1 cellular context compared by ENCODE assay signal in the genomic region with DNA sequence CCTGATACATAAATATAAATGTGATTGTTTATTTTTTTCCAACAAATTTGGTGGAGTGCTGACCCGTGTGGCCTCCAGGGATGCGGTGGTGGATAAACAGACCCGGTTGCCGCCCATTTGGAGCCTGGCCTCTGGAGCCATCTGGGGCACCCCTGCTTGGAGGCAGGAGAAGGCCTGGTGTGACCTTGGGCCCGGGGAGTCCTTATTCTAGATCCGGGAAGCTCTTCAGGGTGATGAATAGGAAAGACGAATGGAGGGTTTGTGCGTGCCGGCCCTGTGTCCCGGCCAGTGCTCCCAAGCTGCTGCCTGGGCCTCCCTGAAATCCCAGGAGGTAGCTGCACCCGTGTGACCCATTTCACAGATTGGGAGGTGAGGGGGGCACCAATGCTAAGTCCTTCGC.
TF ChIP-seq lines count a peak whose summit lies in the region.

No MANE protein-coding gene starts in this region.

TF ChIP-seq in GM23338, 12 proteins besides CTCF, POLR2A, EP300 and RAD21 (continued from another document):
- TF ChIP-seq, protein P1, sequence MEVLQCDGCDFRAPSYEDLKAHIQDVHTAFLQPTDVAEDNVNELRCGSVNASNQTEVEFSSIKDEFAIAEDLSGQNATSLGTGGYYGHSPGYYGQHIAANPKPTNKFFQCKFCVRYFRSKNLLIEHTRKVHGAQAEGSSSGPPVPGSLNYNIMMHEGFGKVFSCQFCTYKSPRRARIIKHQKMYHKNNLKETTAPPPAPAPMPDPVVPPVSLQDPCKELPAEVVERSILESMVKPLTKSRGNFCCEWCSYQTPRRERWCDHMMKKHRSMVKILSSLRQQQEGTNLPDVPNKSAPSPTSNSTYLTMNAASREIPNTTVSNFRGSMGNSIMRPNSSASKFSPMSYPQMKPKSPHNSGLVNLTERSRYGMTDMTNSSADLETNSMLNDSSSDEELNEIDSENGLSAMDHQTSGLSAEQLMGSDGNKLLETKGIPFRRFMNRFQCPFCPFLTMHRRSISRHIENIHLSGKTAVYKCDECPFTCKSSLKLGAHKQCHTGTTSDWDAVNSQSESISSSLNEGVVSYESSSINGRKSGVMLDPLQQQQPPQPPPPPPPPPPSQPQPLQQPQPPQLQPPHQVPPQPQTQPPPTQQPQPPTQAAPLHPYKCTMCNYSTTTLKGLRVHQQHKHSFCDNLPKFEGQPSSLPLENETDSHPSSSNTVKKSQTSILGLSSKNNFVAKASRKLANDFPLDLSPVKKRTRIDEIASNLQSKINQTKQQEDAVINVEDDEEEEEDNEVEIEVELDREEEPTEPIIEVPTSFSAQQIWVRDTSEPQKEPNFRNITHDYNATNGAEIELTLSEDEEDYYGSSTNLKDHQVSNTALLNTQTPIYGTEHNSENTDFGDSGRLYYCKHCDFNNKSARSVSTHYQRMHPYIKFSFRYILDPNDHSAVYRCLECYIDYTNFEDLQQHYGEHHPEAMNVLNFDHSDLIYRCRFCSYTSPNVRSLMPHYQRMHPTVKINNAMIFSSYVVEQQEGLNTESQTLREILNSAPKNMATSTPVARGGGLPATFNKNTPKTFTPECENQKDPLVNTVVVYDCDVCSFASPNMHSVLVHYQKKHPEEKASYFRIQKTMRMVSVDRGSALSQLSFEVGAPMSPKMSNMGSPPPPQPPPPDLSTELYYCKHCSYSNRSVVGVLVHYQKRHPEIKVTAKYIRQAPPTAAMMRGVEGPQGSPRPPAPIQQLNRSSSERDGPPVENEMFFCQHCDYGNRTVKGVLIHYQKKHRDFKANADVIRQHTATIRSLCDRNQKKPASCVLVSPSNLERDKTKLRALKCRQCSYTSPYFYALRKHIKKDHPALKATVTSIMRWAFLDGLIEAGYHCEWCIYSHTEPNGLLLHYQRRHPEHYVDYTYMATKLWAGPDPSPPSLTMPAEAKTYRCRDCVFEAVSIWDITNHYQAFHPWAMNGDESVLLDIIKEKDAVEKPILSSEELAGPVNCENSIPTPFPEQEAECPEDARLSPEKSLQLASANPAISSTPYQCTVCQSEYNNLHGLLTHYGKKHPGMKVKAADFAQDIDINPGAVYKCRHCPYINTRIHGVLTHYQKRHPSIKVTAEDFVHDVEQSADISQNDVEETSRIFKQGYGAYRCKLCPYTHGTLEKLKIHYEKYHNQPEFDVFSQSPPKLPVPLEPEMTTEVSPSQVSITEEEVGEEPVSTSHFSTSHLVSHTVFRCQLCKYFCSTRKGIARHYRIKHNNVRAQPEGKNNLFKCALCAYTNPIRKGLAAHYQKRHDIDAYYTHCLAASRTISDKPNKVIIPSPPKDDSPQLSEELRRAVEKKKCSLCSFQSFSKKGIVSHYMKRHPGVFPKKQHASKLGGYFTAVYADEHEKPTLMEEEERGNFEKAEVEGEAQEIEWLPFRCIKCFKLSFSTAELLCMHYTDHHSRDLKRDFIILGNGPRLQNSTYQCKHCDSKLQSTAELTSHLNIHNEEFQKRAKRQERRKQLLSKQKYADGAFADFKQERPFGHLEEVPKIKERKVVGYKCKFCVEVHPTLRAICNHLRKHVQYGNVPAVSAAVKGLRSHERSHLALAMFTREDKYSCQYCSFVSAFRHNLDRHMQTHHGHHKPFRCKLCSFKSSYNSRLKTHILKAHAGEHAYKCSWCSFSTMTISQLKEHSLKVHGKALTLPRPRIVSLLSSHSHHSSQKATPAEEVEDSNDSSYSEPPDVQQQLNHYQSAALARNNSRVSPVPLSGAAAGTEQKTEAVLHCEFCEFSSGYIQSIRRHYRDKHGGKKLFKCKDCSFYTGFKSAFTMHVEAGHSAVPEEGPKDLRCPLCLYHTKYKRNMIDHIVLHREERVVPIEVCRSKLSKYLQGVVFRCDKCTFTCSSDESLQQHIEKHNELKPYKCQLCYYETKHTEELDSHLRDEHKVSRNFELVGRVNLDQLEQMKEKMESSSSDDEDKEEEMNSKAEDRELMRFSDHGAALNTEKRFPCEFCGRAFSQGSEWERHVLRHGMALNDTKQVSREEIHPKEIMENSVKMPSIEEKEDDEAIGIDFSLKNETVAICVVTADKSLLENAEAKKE (CRISPR knock-in tag; IDR thresholded peaks at IDR 0.05) = no peak
- no peak for TF ChIP-seq ZNF114 (CRISPR knock-in tag; IDR thresholded peaks at IDR 0.05)
- TF ChIP-seq JUNB (IDR thresholded peaks at IDR 0.05; ENCODE audit: unreplicated experiment) = no peak
- TF ChIP-seq CREB1 (CRISPR knock-in tag; IDR thresholded peaks at IDR 0.05; ENCODE audit: low read depth) = no peak
- TF ChIP-seq, protein P2, sequence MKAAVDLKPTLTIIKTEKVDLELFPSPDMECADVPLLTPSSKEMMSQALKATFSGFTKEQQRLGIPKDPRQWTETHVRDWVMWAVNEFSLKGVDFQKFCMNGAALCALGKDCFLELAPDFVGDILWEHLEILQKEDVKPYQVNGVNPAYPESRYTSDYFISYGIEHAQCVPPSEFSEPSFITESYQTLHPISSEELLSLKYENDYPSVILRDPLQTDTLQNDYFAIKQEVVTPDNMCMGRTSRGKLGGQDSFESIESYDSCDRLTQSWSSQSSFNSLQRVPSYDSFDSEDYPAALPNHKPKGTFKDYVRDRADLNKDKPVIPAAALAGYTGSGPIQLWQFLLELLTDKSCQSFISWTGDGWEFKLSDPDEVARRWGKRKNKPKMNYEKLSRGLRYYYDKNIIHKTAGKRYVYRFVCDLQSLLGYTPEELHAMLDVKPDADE (IDR thresholded peaks at IDR 0.05) = no peak
- TF ChIP-seq EZH2 (IDR thresholded peaks at IDR 0.05; ENCODE audit: low read depth, unreplicated experiment) = no peak
